In the genomic region with DNA sequence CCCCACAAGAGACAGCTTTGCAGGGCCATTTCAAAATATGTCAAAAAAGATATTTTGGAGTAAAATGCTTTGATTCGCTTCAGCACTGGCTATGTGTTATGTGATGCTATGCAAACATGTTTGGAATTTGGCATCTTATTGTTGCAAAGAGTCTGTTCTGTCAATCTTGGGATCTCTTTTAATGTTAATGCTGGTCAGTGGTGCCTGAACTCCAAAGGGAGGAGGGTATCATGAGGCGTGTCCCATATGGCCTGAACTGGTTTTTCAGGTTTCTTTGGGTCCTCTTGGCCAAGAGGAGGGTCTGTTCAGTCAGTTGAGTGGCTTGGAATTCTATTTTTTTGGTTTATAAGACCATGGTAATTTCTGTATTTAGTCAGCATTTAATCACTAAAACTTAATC, we compare ENCODE assay signal across 28 cellular contexts.
"Had no signal": no experiment of that assay in that cellular context is flagged by ENCODE, and none has a peak within 500 bp of the region (broad histone marks: within the 10 kb centered on the region; RNA-seq: fewer than 3 reads in every experiment).

No MANE protein-coding gene starts in this region.

- H3K27ac ChIP-seq: parathyroid adenoma, psoas muscle, right atrium auricular region, stomach, tibial artery had no signal

- H3K4me1 ChIP-seq: parathyroid adenoma, psoas muscle, right atrium auricular region, stomach, tibial artery had no signal

- H3K9me3 Mint-ChIP-seq: activated CD4-positive, alpha-beta T cell treated with anti-CD3 and anti-CD28 coated beads, Interleukin-2, amount 10 ng/mL, durations not matched to agents 7 days and 5 days; activated CD8-positive, alpha-beta T cell treated with anti-CD3 and anti-CD28 coated beads for 36 hours; activated naive CD4-positive, alpha-beta T cell treated with anti-CD3 and anti-CD28 coated beads, Interleukin-2, amount 50 U/mL, for 72 hours; activated T-helper 2 cell treated with anti-CD3 and anti-CD28 coated beads, Interferon-gamma antibody, Interleukin-2, Interleukin-4, amounts not matched to agents 10 μg/mL and 5 μg/mL and 100 μg/mL, durations not matched to agents 14 hours and 24 hours and 36 hours; central memory CD8-positive, alpha-beta T cell; dendritic cell treated with granulocyte-macrophage colony-stimulating factor and Interleukin-4, amounts not matched to agents 40 ng/mL and 50 ng/mL, for 4 days; endodermal cell; naive B cell; stimulated activated memory B cell treated with anti-CD40 and anti-IgM and Interleukin-4, amounts not matched to agents 10 μg/mL and 1 μg/mL and 100 μg/mL, for 72 hours had no signal

- H3K27me3 ChIP-seq: right atrium auricular region had no signal

- H3K79me2 ChIP-seq: parathyroid adenoma had no signal

- H3K4me3 Mint-ChIP-seq: activated CD4-positive, alpha-beta T cell treated with anti-CD3 and anti-CD28 coated beads, Interleukin-2, amount 10 ng/mL, durations not matched to agents 7 days and 5 days; activated CD8-positive, alpha-beta T cell treated with anti-CD3 and anti-CD28 coated beads for 36 hours; central memory CD8-positive, alpha-beta T cell; dendritic cell treated with granulocyte-macrophage colony-stimulating factor and Interleukin-4, amounts not matched to agents 40 ng/mL and 50 ng/mL, for 4 days; endodermal cell; naive B cell; stimulated activated memory B cell treated with anti-CD40 and anti-IgM and Interleukin-4, amounts not matched to agents 10 μg/mL and 1 μg/mL and 100 μg/mL, for 72 hours had no signal

- H3K4me2 ChIP-seq: smooth muscle cell had no signal

- DNase-seq: activated CD4-positive, alpha-beta T cell treated with anti-CD3 and anti-CD28 coated beads for 1 hour; activated CD4-positive, alpha-beta T cell treated with anti-CD3 and anti-CD28 coated beads, Interleukin-2, amount 10 ng/mL, durations not matched to agents 7 days and 5 days; activated CD8-positive, alpha-beta T cell treated with anti-CD3 and anti-CD28 coated beads for 36 hours; activated naive CD4-positive, alpha-beta T cell; activated T-cell treated with anti-CD3 and anti-CD28 coated beads, Interleukin-2, amount 50 U/mL, for 48 hours; endodermal cell; foreskin fibroblast; head of caudate nucleus; hippocampal formation; left ventricle myocardium superior; naive B cell; nucleus accumbens; psoas muscle; stimulated activated CD4-positive, alpha-beta T cell treated with anti-CD3 and anti-CD28 coated beads, Interleukin-1b, Interleukin-23, amount 100 ng/mL, for 48 hours; stimulated activated CD4-positive, alpha-beta T cell treated with anti-CD3 and anti-CD28 coated beads, Interleukin-4, amount 100 ng/mL, for 4 hours; stimulated activated CD8-positive, alpha-beta memory T cell treated with anti-CD3 and anti-CD28 coated beads, Interleukin-4, amount 100 ng/mL, for 48 hours; stomach; T-helper 2 cell; tibial artery had no signal

- H3K36me3 Mint-ChIP-seq: activated naive CD4-positive, alpha-beta T cell treated with anti-CD3 and anti-CD28 coated beads, Interleukin-2, amount 50 U/mL, for 72 hours; naive B cell; stimulated activated memory B cell treated with anti-CD40 and anti-IgM and Interleukin-4, amounts not matched to agents 10 μg/mL and 1 μg/mL and 100 μg/mL, for 72 hours had no signal

- H3K4me1 Mint-ChIP-seq: activated CD4-positive, alpha-beta T cell treated with anti-CD3 and anti-CD28 coated beads, Interleukin-2, amount 10 ng/mL, durations not matched to agents 7 days and 5 days; central memory CD8-positive, alpha-beta T cell; naive B cell; stimulated activated memory B cell treated with anti-CD40 and anti-IgM and Interleukin-4, amounts not matched to agents 10 μg/mL and 1 μg/mL and 100 μg/mL, for 72 hours had no signal

- H3K9me3 ChIP-seq: psoas muscle, right atrium auricular region, stomach, tibial artery had no signal

- ATAC-seq: activated CD8-positive, alpha-beta T cell treated with anti-CD3 and anti-CD28 coated beads for 36 hours; activated naive CD4-positive, alpha-beta T cell treated with anti-CD3 and anti-CD28 coated beads, Interleukin-2, amount 50 U/mL, for 72 hours; esophagus mucosa; left ventricle myocardium superior; psoas muscle; stimulated activated memory B cell treated with anti-CD40 and anti-IgM and Interleukin-4, amounts not matched to agents 10 μg/mL and 1 μg/mL and 100 μg/mL, for 72 hours had no signal

- H2AFZ ChIP-seq: parathyroid adenoma had no signal

- H3K27ac Mint-ChIP-seq: activated CD4-positive, alpha-beta T cell treated with anti-CD3 and anti-CD28 coated beads, Interleukin-2, amount 10 ng/mL, durations not matched to agents 7 days and 5 days; activated CD8-positive, alpha-beta T cell treated with anti-CD3 and anti-CD28 coated beads for 36 hours; activated naive CD4-positive, alpha-beta T cell treated with anti-CD3 and anti-CD28 coated beads, Interleukin-2, amount 50 U/mL, for 72 hours; activated T-helper 2 cell treated with anti-CD3 and anti-CD28 coated beads, Interferon-gamma antibody, Interleukin-2, Interleukin-4, amounts not matched to agents 10 μg/mL and 5 μg/mL and 100 μg/mL, durations not matched to agents 14 hours and 24 hours and 36 hours; dendritic cell treated with granulocyte-macrophage colony-stimulating factor and Interleukin-4, amounts not matched to agents 40 ng/mL and 50 ng/mL, for 4 days; endodermal cell; stimulated activated memory B cell treated with anti-CD40 and anti-IgM and Interleukin-4, amounts not matched to agents 10 μg/mL and 1 μg/mL and 100 μg/mL, for 72 hours had no signal

- H3K9ac ChIP-seq: parathyroid adenoma had no signal
